ENCODE assay signal across 18 cellular contexts in the genomic region with DNA sequence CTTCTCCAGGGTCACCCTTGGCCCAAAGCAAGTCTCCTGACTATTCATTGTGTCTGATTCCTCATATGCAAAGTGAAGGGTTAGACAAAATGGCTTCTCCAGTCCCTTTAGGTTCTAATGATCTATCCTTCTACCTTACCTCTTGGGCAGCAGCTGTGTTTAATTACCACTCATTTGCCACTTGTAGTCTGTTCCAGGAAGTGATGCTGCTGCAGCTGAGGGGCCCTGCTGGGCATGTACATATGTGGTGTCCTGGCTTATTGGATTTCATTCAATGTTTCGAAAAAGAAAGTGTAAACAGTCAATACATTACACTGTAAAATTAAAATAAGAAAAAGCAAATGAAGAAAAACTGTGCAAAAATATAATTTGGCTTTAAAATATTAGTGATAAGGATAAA. TPM values are rescaled to one million over a fixed set of nuclear protein-coding genes. Genes with fewer than 3 reads are reported as not detected.
DNase-seq lines count a peak whose midpoint lies in the region; ATAC-seq, FAIRE-seq and TF ChIP-seq lines count a peak whose summit lies in the region.
"Had no signal": no experiment of that assay in that cellular context is flagged by ENCODE, and none has a peak within 500 bp of the region (broad histone marks: within the 10 kb centered on the region; RNA-seq: fewer than 3 reads in every experiment).

No MANE protein-coding gene starts in this region.

- no peaks in the 10 kb centered on the region for H3K4me1 ChIP-seq in GM12878 (ENCODE audit: control insufficient read depth, insufficient read depth, low read length)
- no peaks in the 10 kb centered on the region for H3K4me1 ChIP-seq in CD4-positive, alpha-beta memory T cell (ENCODE audit: insufficient read depth, low read length)
- H3K4me1 ChIP-seq: gastrocnemius medialis, left lung, parathyroid adenoma had no signal

- TF ChIP-seq CTCF in GM12878 (IDR thresholded peaks at IDR 0.05 in 2 of 3, conservative IDR thresholded peaks at IDR 0.05 in 1 of 3; ENCODE audit: control insufficient read depth in 2 of 3, extremely low read depth in 1 of 3, insufficient read depth in 1 of 3, low read depth in 3 of 3, low read length in 3 of 3), result no peak

- RAD21 ChIA-PET in GM12878 (lab: Charles Lee; ENCODE audit: unreplicated experiment), result interaction anchor here (1.8 kb wide), 1 partner anchor 82 kb away, joined by 4 read pairs; no protein-coding TSS in a partner anchor

- no TSS peak for BruUV-seq in GM12878 (replicated peaks; lab: Mats Ljungman, UMichigan)

- no peak overlapping the region for H3K9ac ChIP-seq in GM12878 (ENCODE audit: control insufficient read depth, insufficient read depth, low read length)
- H3K9ac ChIP-seq: parathyroid adenoma had no signal

- H3K36me3 ChIP-seq in GM12878 (ENCODE audit: control insufficient read depth in 2 of 2, insufficient read depth in 2 of 2, low read length in 1 of 2), result no peaks in the 10 kb centered on the region
- H3K36me3 ChIP-seq in CD4-positive, alpha-beta memory T cell (ENCODE audit: insufficient read depth, low read length), result no peaks in the 10 kb centered on the region
- H3K36me3 ChIP-seq: gastrocnemius medialis, left lung, MG63 had no signal

- DNase-seq in Daoy (ENCODE audit: low read depth) (peak; percentile 13), NCI-H2171 treated with DMSO at 0.1 percent for 48 hours (lab: John Stamatoyannopoulos, UW) (peak; percentile 76), GM12878 (ENCODE audit: low read depth, low spot score) (no peak)
- no peak for DNase-seq in activated CD4-positive, alpha-beta T cell treated with anti-CD3 and anti-CD28 coated beads, Interleukin-2, amount 10 ng/mL, durations not matched to agents 24 days and 14 days
- DNase-seq in CD4-positive, alpha-beta memory T cell, result no peak
- no peak for DNase-seq in activated T-cell treated with anti-CD3 and anti-CD28 coated beads, Interleukin-2, amount 50 U/mL, for 48 hours
- DNase-seq: activated CD4-positive, alpha-beta memory T cell treated with anti-CD3 and anti-CD28 coated beads for 36 hours; CD8-positive, alpha-beta memory T cell; gastrocnemius medialis; GOT3; left lung; MG63; SW 1271 had no signal

- POLR2A ChIA-PET in GM12878 (lab: Charles Lee), result no interaction called here
- POLR2A ChIA-PET in CD4-positive, alpha-beta memory T cell (lab: Charles Lee; ENCODE audit: partially characterized antibody), result no interaction called here

- H3K9me3 Mint-ChIP-seq in activated CD4-positive, alpha-beta T cell treated with anti-CD3 and anti-CD28 coated beads, Interleukin-2, amount 10 ng/mL, durations not matched to agents 24 days and 14 days, result peaks cover 3% of the 10 kb centered on the region
- H3K9me3 Mint-ChIP-seq in CD4-positive, alpha-beta memory T cell, result peaks cover 0 to 12% (median 7%) of the 10 kb centered on the region in 8 donors

- H3K4me3 ChIP-seq in GM12878, result no peak overlapping the region
- H3K4me3 ChIP-seq in CD4-positive, alpha-beta memory T cell (ENCODE audit: low read length in 2 of 2), result no peak overlapping the region
- H3K4me3 ChIP-seq: gastrocnemius medialis, left lung, MG63 had no signal

- no peak for TF ChIP-seq EP300 in GM12878 (IDR thresholded peaks at IDR 0.05; ENCODE audit: borderline replicate concordance in 1 of 2, control insufficient read depth in 1 of 2, low read depth in 2 of 2, low read length in 2 of 2)

- in situ Hi-C loops in GM12878 (cut with MboI), result no loop called here

- SMC1A ChIA-PET in GM12878 (lab: Charles Lee; ENCODE audit: uncharacterized antibody, unreplicated experiment), result interaction anchor here (0.8 to 1.2 kb wide), 2 partner anchors 16 to 19 kb away, joined by 3 read pairs; no protein-coding TSS in a partner anchor

- no peaks in the 10 kb centered on the region for H3K27me3 ChIP-seq in GM12878 (replicated peaks in 1 of 2; ENCODE audit: control insufficient read depth in 2 of 2, insufficient read depth in 2 of 2, low read length in 1 of 2)
- no peaks in the 10 kb centered on the region for H3K27me3 ChIP-seq in CD4-positive, alpha-beta memory T cell (ENCODE audit: insufficient read depth, low read length)
- H3K27me3 ChIP-seq: gastrocnemius medialis, left lung, MG63 had no signal

- H3K27ac ChIP-seq in GM12878 (ENCODE audit: control insufficient read depth, insufficient read depth), result no peak overlapping the region
- no peak overlapping the region for H3K27ac ChIP-seq in CD4-positive, alpha-beta memory T cell (ENCODE audit: low read depth, low read length)
- H3K27ac ChIP-seq: gastrocnemius medialis, left lung, parathyroid adenoma had no signal

- no peaks in the 10 kb centered on the region for H3K4me1 Mint-ChIP-seq in activated CD4-positive, alpha-beta T cell treated with anti-CD3 and anti-CD28 coated beads, Interleukin-2, amount 10 ng/mL, durations not matched to agents 24 days and 14 days
- no peaks in the 10 kb centered on the region for H3K4me1 Mint-ChIP-seq in CD4-positive, alpha-beta memory T cell
- H3K4me1 Mint-ChIP-seq: activated naive CD4-positive, alpha-beta T cell treated with anti-CD3 and anti-CD28 coated beads, Interleukin-2, amount 50 U/mL, for 24 hours; CD8-positive, alpha-beta memory T cell had no signal

- no peaks in the 10 kb centered on the region for H3K27me3 Mint-ChIP-seq in activated CD4-positive, alpha-beta T cell treated with anti-CD3 and anti-CD28 coated beads, Interleukin-2, amount 10 ng/mL, durations not matched to agents 24 days and 14 days
- H3K27me3 Mint-ChIP-seq in CD4-positive, alpha-beta memory T cell, result peaks cover 2 to 7% of the 10 kb centered on the region in 2 donors
- H3K27me3 Mint-ChIP-seq: activated naive CD4-positive, alpha-beta T cell treated with anti-CD3 and anti-CD28 coated beads, Interleukin-2, amount 50 U/mL, for 24 hours had no signal

- no peak for TF ChIP-seq RAD21 in GM12878 (IDR thresholded peaks at IDR 0.05; ENCODE audit: insufficient read depth, low read depth, low read length)

- H3K27ac Mint-ChIP-seq in activated CD4-positive, alpha-beta T cell treated with anti-CD3 and anti-CD28 coated beads, Interleukin-2, amount 10 ng/mL, durations not matched to agents 24 days and 14 days, result no peak overlapping the region
- H3K27ac Mint-ChIP-seq in CD4-positive, alpha-beta memory T cell, result no peak overlapping the region
- H3K27ac Mint-ChIP-seq: activated CD4-positive, alpha-beta memory T cell treated with anti-CD3 and anti-CD28 coated beads for 36 hours; activated naive CD4-positive, alpha-beta T cell treated with anti-CD3 and anti-CD28 coated beads, Interleukin-2, amount 50 U/mL, for 24 hours; CD8-positive, alpha-beta memory T cell had no signal

- H3K4me3 Mint-ChIP-seq in activated CD4-positive, alpha-beta T cell treated with anti-CD3 and anti-CD28 coated beads, Interleukin-2, amount 10 ng/mL, durations not matched to agents 24 days and 14 days, result no peak overlapping the region
- H3K4me3 Mint-ChIP-seq in CD4-positive, alpha-beta memory T cell, result no peak overlapping the region
- H3K4me3 Mint-ChIP-seq: activated CD4-positive, alpha-beta memory T cell treated with anti-CD3 and anti-CD28 coated beads for 36 hours; activated naive CD4-positive, alpha-beta T cell treated with anti-CD3 and anti-CD28 coated beads, Interleukin-2, amount 50 U/mL, for 24 hours; CD8-positive, alpha-beta memory T cell had no signal

- intact Hi-C loops in GM12878 (cut with micrococcal nuclease; ENCODE audit: unreplicated experiment), result no loop called here
- intact Hi-C loops in activated CD4-positive, alpha-beta T cell treated with anti-CD3 and anti-CD28 coated beads, Interleukin-2, amount 10 ng/mL, durations not matched to agents 24 days and 14 days (cut with micrococcal nuclease), result no loop called here
- intact Hi-C loops in CD4-positive, alpha-beta memory T cell (cut with micrococcal nuclease), result no loop called here

- no peak for FAIRE-seq in GM12878 (lab: Jason Lieb, UNC)
- FAIRE-seq: GM12891 had no signal

- H4K20me1 ChIP-seq in GM12878 (ENCODE audit: control insufficient read depth, insufficient read depth), result no peaks in the 10 kb centered on the region

- no peaks in the 10 kb centered on the region for H3K36me3 Mint-ChIP-seq in activated CD4-positive, alpha-beta T cell treated with anti-CD3 and anti-CD28 coated beads, Interleukin-2, amount 10 ng/mL, durations not matched to agents 24 days and 14 days (ENCODE audit: low read depth)
- no peaks in the 10 kb centered on the region for H3K36me3 Mint-ChIP-seq in CD4-positive, alpha-beta memory T cell
- H3K36me3 Mint-ChIP-seq: activated naive CD4-positive, alpha-beta T cell treated with anti-CD3 and anti-CD28 coated beads, Interleukin-2, amount 50 U/mL, for 24 hours had no signal

- no peaks in the 10 kb centered on the region; the same call in 1 of the 3 replicates for H3K9me3 ChIP-seq in GM12878 (replicated peaks; ENCODE audit: control insufficient read depth, insufficient read depth, low read length)
- H3K9me3 ChIP-seq in CD4-positive, alpha-beta memory T cell (ENCODE audit: control insufficient read depth in 1 of 2, low read length in 2 of 2), result no peaks in the 10 kb centered on the region
- H3K9me3 ChIP-seq: gastrocnemius medialis, MG63 had no signal

- peak; percentile 59 for ATAC-seq in HG03432 (IDR thresholded peaks at IDR 0.05; ENCODE audit: unreplicated experiment)
- peak; percentile 70 for ATAC-seq in GM12878
- ATAC-seq in GM18519 (IDR thresholded peaks at IDR 0.05; ENCODE audit: low FRiP score, unreplicated experiment), result no peak
- ATAC-seq: gastrocnemius medialis, left lung had no signal

- H2AFZ ChIP-seq in GM12878 (ENCODE audit: control insufficient read depth, low read depth, low read length), result no peak overlapping the region
- H2AFZ ChIP-seq: parathyroid adenoma had no signal

- H3K4me2 ChIP-seq in GM12878 (ENCODE audit: control insufficient read depth, insufficient read depth), result no peak overlapping the region

- no peaks in the 10 kb centered on the region for H3K79me2 ChIP-seq in GM12878 (ENCODE audit: control insufficient read depth, insufficient read depth, low read length)
- H3K79me2 ChIP-seq: parathyroid adenoma had no signal

- CTCF ChIA-PET in GM12878 (lab: Yijun Ruan, JAX), result no interaction called here
- CTCF ChIA-PET in CD4-positive, alpha-beta memory T cell (lab: Charles Lee; ENCODE audit: partially characterized antibody), result no interaction called here

- WGBS in GM12878 (ENCODE audit: insufficient coverage, insufficient replicate concordance, low lambda C conversion rate, missing lambda C conversion rate), result 85% methylated on average over 1 of the region's 1 CpG

- no peak for TF ChIP-seq POLR2A in GM12878 (IDR thresholded peaks at IDR 0.05; ENCODE audit: low read depth, low read length)

RNA-seq across cellular contexts. Expression of a gene that starts 36.6 kb away (rescaled TPM):
- total RNA-seq in Daoy (2014; rRNA removed; shearing (Covaris generic)), result 0.06 TPM in 2 replicates
- 0.23 and 0.81 TPM in 2 replicates for total RNA-seq in GM12878 (2013; cell fraction: nucleolus; rRNA removed)
- total RNA-seq in GM12878 (2014; rRNA removed) (0.98 and 2.1 TPM in 2 replicates), GM12878 (2014; rRNA removed; fragmentation: Illumina TruSeq; extraction: Trizol) (0.78 and 1.1 TPM in 2 replicates), GM12878 (2021) (0.80 and 2.1 TPM in 2 replicates)
- not detected for polyA plus RNA-seq in GM12878 (2011; ENCODE audit: low read depth)
- polyA plus RNA-seq in GM12878 (2011; rRNA removed) (0.35 and 0.46 TPM in 2 replicates), GM12878 (2014; fragmentation: Illumina TruSeq; extraction: Trizol) (1.4 and 2.6 TPM in 2 replicates), GM12878 (2014; fragmentation: Nextera tagmentation; extraction: Ambion mirVana) (under 1 TPM; 0.23 to 0.69 TPM), GM12878 (2014; rRNA removed) (0.51 and 0.86 TPM in 2 replicates), GM12878 (2016; fragmentation: Nextera tagmentation; extraction: Ambion mirVana) (1 to 10 TPM in 1 of 2 experiments, under 1 TPM in 1; 0.92 to 1.3 TPM)
- 0.08 and 0.24 TPM in 2 replicates for polyA plus RNA-seq in GM12878 (2011; cell fraction: cytosol; rRNA removed)
- 0.25 and 0.30 TPM in 2 replicates for polyA plus RNA-seq in GM12878 (2011; cell fraction: nucleus; rRNA removed)
- polyA plus RNA-seq in GM12878 (2012), result not detected in 2 replicates
- polyA minus RNA-seq in GM12878 (2011; rRNA and poly(A)+ RNA removed), result 0.10 and 0.22 TPM in 2 replicates
- polyA minus RNA-seq in GM12878 (2011; cell fraction: cytosol; rRNA and poly(A)+ RNA removed), result not detected in 2 replicates
- polyA minus RNA-seq in GM12878 (2011; cell fraction: nucleus; rRNA and poly(A)+ RNA removed), result 0.29 and 0.48 TPM in 2 replicates
- not detected in 2 replicates for total RNA-seq in activated CD4-positive, alpha-beta T cell treated with anti-CD3 and anti-CD28 coated beads, Interleukin-2, amount 10 ng/mL, durations not matched to agents 24 days and 14 days
- total RNA-seq in CD4-positive, alpha-beta memory T cell, result under 1 TPM; 0.20 to 0.25 TPM
- polyA plus RNA-seq in CD4-positive, alpha-beta memory T cell, result under 1 TPM in 1 of 2 donors, not detected in 1; 0.07 TPM
- polyA plus RNA-seq: CD8-positive, alpha-beta memory T cell had no signal

Comparison
In these comparisons a context has a peak if more than half of its experiments do, and no peak if none do; other contexts are left out.
1. DNase-seq: peak in Daoy (single experiment) and NCI-H2171 treated with DMSO at 0.1 percent for 48 hours (single experiment); none in GM12878 (single experiment), activated CD4-positive, alpha-beta T cell treated with anti-CD3 and anti-CD28 coated beads, Interleukin-2, amount 10 ng/mL, durations not matched to agents 24 days and 14 days (single experiment), CD4-positive, alpha-beta memory T cell (0 of 5) and activated T-cell treated with anti-CD3 and anti-CD28 coated beads, Interleukin-2, amount 50 U/mL, for 48 hours (0 of 2).